18 cellular contexts compared by ENCODE assay signal in genomic region chr11:134676516-134677287, GRCh38.
"Had no signal": no experiment of that assay in that cellular context is flagged by ENCODE, and none has a peak within 500 bp of the region (broad histone marks: within the 10 kb centered on the region; RNA-seq: fewer than 3 reads in every experiment).

No MANE protein-coding gene starts in this region.

- H3K4me3 Mint-ChIP-seq: endodermal cell; mesothelial cell of epicardium; nephron; stimulated activated memory B cell treated with anti-CD40 and anti-IgM and Interleukin-4, amounts not matched to agents 10 μg/mL and 1 μg/mL and 100 μg/mL, for 72 hours; stimulated activated naive CD8-positive, alpha-beta T cell treated with anti-CD3 and anti-CD28 coated beads, Interleukin-15, Interleukin-2, amounts not matched to agents 100 ng/mL and 50 ng/mL, for 24 hours had no signal

- H3K4me1 Mint-ChIP-seq: endodermal cell; mesothelial cell of epicardium; nephron; stimulated activated memory B cell treated with anti-CD40 and anti-IgM and Interleukin-4, amounts not matched to agents 10 μg/mL and 1 μg/mL and 100 μg/mL, for 72 hours had no signal

- H3K9me3 Mint-ChIP-seq: endodermal cell; mesothelial cell of epicardium; nephron; stimulated activated memory B cell treated with anti-CD40 and anti-IgM and Interleukin-4, amounts not matched to agents 10 μg/mL and 1 μg/mL and 100 μg/mL, for 72 hours; stimulated activated naive CD8-positive, alpha-beta T cell treated with anti-CD3 and anti-CD28 coated beads, Interleukin-15, Interleukin-2, amounts not matched to agents 100 ng/mL and 50 ng/mL, for 24 hours had no signal

- H3K27ac Mint-ChIP-seq: endodermal cell; mesothelial cell of epicardium; nephron; stimulated activated memory B cell treated with anti-CD40 and anti-IgM and Interleukin-4, amounts not matched to agents 10 μg/mL and 1 μg/mL and 100 μg/mL, for 72 hours; stimulated activated naive CD8-positive, alpha-beta T cell treated with anti-CD3 and anti-CD28 coated beads, Interleukin-15, Interleukin-2, amounts not matched to agents 100 ng/mL and 50 ng/mL, for 24 hours had no signal

- ATAC-seq: right cardiac atrium; stimulated activated memory B cell treated with anti-CD40 and anti-IgM and Interleukin-4, amounts not matched to agents 10 μg/mL and 1 μg/mL and 100 μg/mL, for 72 hours; upper lobe of right lung had no signal

- DNase-seq: colonic mucosa; dermis blood vessel endothelial cell; effector CD4-positive, alpha-beta T cell; endodermal cell; erythroblast; foreskin melanocyte; hypothalamus; kidney glomerular epithelial cell; posterior cingulate gyrus; right cardiac atrium; stimulated activated CD4-positive, alpha-beta T cell treated with anti-CD3 and anti-CD28 coated beads, Interleukin-4, amount 100 ng/mL, for 1 hour; stimulated activated CD8-positive, alpha-beta memory T cell treated with anti-CD3 and anti-CD28 coated beads, Interleukin-4, amount 100 ng/mL, for 48 hours; tibial artery; upper lobe of right lung had no signal

- H3K36me3 Mint-ChIP-seq: mesothelial cell of epicardium; stimulated activated memory B cell treated with anti-CD40 and anti-IgM and Interleukin-4, amounts not matched to agents 10 μg/mL and 1 μg/mL and 100 μg/mL, for 72 hours had no signal
